11 cellular contexts compared by ENCODE assay signal in the genomic region with DNA sequence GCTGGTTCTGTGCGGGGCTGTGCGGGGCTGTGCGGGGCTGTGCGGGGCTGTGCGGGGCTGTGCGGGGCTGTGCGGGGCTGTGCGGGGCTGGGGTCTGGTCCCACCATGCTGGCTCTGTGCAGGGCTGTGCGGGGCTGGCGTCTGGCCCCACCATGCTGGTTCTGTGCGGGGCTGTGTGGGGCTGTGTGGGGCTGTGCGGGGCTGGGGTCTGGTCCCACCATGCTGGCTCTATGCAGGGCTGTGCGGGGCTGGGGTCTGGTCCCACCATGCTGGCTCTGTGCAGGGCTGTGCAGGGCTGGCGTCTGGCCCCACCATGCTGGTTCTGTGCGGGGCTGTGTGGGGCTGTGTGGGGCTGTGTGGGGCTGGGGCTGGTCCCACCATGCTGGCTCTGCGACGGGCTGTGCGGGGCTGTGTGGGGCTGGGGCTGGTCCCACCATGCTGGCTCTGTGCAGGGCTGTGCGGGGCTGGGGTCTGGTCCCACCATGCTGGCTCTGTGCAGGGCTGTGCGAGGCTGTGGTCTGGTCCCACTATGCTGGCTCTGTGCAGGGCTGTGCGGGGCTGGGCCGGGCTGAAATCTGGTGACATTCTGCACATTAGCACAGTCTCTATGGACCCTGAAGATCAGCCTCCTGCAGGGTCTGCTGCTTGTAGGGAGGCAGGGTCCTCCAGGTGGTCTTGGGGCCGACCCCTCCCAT. TPM values are rescaled to one million over a fixed set of nuclear protein-coding genes. Genes with fewer than 3 reads are reported as not detected.
"Had no signal": no experiment of that assay in that cellular context is flagged by ENCODE, and none has a peak within 500 bp of the region (broad histone marks: within the 10 kb centered on the region; RNA-seq: fewer than 3 reads in every experiment).

No MANE protein-coding gene starts in this region.

RNA-seq across cellular contexts. Expression of a gene that starts 1.9 kb away (rescaled TPM):
- total RNA-seq: dermis blood vessel endothelial cell; heart right ventricle; left ventricle myocardium superior; mesothelial cell of epicardium; naive thymus-derived CD4-positive, alpha-beta T cell; osteocyte; pulmonary artery endothelial cell; spleen; suprapubic skin; thyroid gland had no signal
- polyA plus RNA-seq: heart right ventricle; immature natural killer cell; naive thymus-derived CD4-positive, alpha-beta T cell had no signal
